ENCODE assay signal across 19 cellular contexts in the genomic region with DNA sequence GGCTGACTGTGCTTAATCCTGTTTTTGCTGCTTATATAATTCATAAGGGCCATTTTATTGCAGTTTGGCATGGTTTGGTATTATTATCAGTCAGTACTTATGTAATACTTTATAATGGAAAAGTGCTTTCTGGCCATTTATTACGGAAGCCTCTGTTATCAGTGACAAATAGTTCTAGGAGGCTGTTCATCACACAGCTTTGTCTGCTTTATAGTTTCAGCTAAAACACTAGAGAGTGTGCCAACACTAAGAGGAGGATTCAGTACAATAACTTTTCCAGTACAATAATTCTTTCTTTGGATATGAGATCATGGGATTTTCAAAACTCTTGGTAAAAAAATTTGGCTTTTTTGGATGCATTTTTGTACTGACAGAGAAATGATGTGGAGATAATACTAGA.
DNase-seq lines count a peak whose midpoint lies in the region; TF ChIP-seq lines count a peak whose summit lies in the region.
"Had no signal": no experiment of that assay in that cellular context is flagged by ENCODE, and none has a peak within 500 bp of the region (broad histone marks: within the 10 kb centered on the region; RNA-seq: fewer than 3 reads in every experiment).

No MANE protein-coding gene starts in this region.

- WGBS in mesenchymal stem cell: 50% methylated on average over 1 of the region's 1 CpG

- no peak overlapping the region for H3K18ac ChIP-seq in mesenchymal stem cell (ENCODE audit: low read depth in 1 of 2, low read length in 2 of 2)

- H2AFZ ChIP-seq in mesenchymal stem cell (ENCODE audit: low read depth, low read length): no peak overlapping the region
- no peak overlapping the region for H2AFZ ChIP-seq in osteoblast (ENCODE audit: low read length)

- DNase-seq in AG09309 (ENCODE audit: low read depth) (peak; percentile 52), NCI-H226 (peak; percentile 74), fibroblast of peridontal ligament (ENCODE audit: extremely low read depth) (peak; percentile 39), mesenchymal stem cell (no peak), activated gamma-delta T cell treated with Interleukin-2 at 50 U/mL for 16 hours (no peak), osteoblast (ENCODE audit: insufficient read length, low spot score, missing footprints) (no peak)
- DNase-seq in activated T-helper 1 cell treated with anti-CD3 and anti-CD28 coated beads, Interleukin-12 subunit alpha, Interleukin-12 subunit beta, Interleukin-2, Interleukin-4 antibody, amounts not matched to agents 30 ng/mL and 10 ng/mL and 1 ng/mL, durations not matched to agents 14 hours and 24 hours and 36 hours (ENCODE audit: low spot score): no peak
- DNase-seq: AML-193, COR-L47, H7, HFFc6, KG1, NCI-H1417 treated with DMSO at 0.1 percent for 48 hours, NCI-H187 treated with DMSO at 0.1 percent for 48 hours, NCI-H345, NCI-H524 treated with DMSO at 0.1 percent for 48 hours, SIG-M5 had no signal

- H4K91ac ChIP-seq in mesenchymal stem cell (ENCODE audit: low read length): no peak overlapping the region

- H3K27me3 Mint-ChIP-seq in nephron (ENCODE audit: low read depth): no peaks in the 10 kb centered on the region
- H3K27me3 Mint-ChIP-seq in activated T-helper 1 cell treated with anti-CD3 and anti-CD28 coated beads, Interleukin-12 subunit alpha, Interleukin-12 subunit beta, Interleukin-2, Interleukin-4 antibody, amounts not matched to agents 30 ng/mL and 10 ng/mL and 1 ng/mL, durations not matched to agents 14 hours and 24 hours and 36 hours (ENCODE audit: insufficient read depth): peaks cover 2% of the 10 kb centered on the region

- H3K4me1 ChIP-seq in mesenchymal stem cell (ENCODE audit: control insufficient read depth, insufficient read depth, low read depth, low read length) (no peaks in the 10 kb centered on the region), osteoblast (ENCODE audit: insufficient read depth, low read length) (no peaks in the 10 kb centered on the region)

- H2BK12ac ChIP-seq in mesenchymal stem cell (ENCODE audit: low read length in 2 of 2): no peak overlapping the region

- H3K9me3 ChIP-seq in mesenchymal stem cell (ENCODE audit: control insufficient read depth, low read length) (peaks cover 5% of the 10 kb centered on the region), osteoblast (ENCODE audit: low read depth, low read length) (no peaks in the 10 kb centered on the region)

- no peak overlapping the region for H3K4ac ChIP-seq in mesenchymal stem cell (ENCODE audit: low read depth in 1 of 2, low read length in 2 of 2)

- no peaks in the 10 kb centered on the region for H3K27me3 ChIP-seq in mesenchymal stem cell (ENCODE audit: control insufficient read depth in 1 of 2, insufficient read depth in 1 of 2, low read length in 2 of 2)
- H3K27me3 ChIP-seq in osteoblast (ENCODE audit: insufficient read depth, low read length): no peaks in the 10 kb centered on the region

- TF ChIP-seq CTCF in AG09309 (IDR thresholded peaks at IDR 0.05; ENCODE audit: control insufficient read depth, insufficient read depth, low read depth, low read length, missing control alignments) (no peak), nephron (IDR thresholded peaks at IDR 0.05; ENCODE audit: unreplicated experiment in 3 of 3) (no peak), osteoblast (IDR thresholded peaks at IDR 0.05; ENCODE audit: extremely low read depth, low read depth, low read length) (no peak)

- no peak overlapping the region for H3K14ac ChIP-seq in mesenchymal stem cell (ENCODE audit: low read length in 2 of 2)

- no peak overlapping the region for H2AK5ac ChIP-seq in mesenchymal stem cell (ENCODE audit: low read length, severe bottlenecking)

- H3K9me3 Mint-ChIP-seq in nephron: peaks cover 8% of the 10 kb centered on the region
- H3K9me3 Mint-ChIP-seq in activated T-helper 1 cell treated with anti-CD3 and anti-CD28 coated beads, Interleukin-12 subunit alpha, Interleukin-12 subunit beta, Interleukin-2, Interleukin-4 antibody, amounts not matched to agents 30 ng/mL and 10 ng/mL and 1 ng/mL, durations not matched to agents 14 hours and 24 hours and 36 hours: no peaks in the 10 kb centered on the region
- H3K9me3 Mint-ChIP-seq: HFFc6 had no signal

- peak overlapping the region in 2 of 3 experiments; percentile 87 to 89 for H3K27ac Mint-ChIP-seq in nephron
- H3K27ac Mint-ChIP-seq in activated T-helper 1 cell treated with anti-CD3 and anti-CD28 coated beads, Interleukin-12 subunit alpha, Interleukin-12 subunit beta, Interleukin-2, Interleukin-4 antibody, amounts not matched to agents 30 ng/mL and 10 ng/mL and 1 ng/mL, durations not matched to agents 14 hours and 24 hours and 36 hours: no peak overlapping the region
- H3K27ac Mint-ChIP-seq: CD14-positive monocyte, HFFc6 had no signal

- H3K27ac ChIP-seq in mesenchymal stem cell (ENCODE audit: low read length, poor library complexity, severe bottlenecking) (no peak overlapping the region), osteoblast (ENCODE audit: low read depth, low read length) (no peak overlapping the region)

- H3K36me3 ChIP-seq in mesenchymal stem cell (ENCODE audit: control insufficient read depth in 1 of 2, insufficient read depth in 2 of 2, low read depth in 1 of 2, low read length in 2 of 2) (no peaks in the 10 kb centered on the region), osteoblast (ENCODE audit: insufficient read depth, low read length) (no peaks in the 10 kb centered on the region)

- H3K4me2 ChIP-seq in mesenchymal stem cell (ENCODE audit: low read length, poor library complexity, severe bottlenecking) (no peak overlapping the region), osteoblast (ENCODE audit: insufficient read depth, low read length) (no peak overlapping the region)

- no peak overlapping the region for H2BK5ac ChIP-seq in mesenchymal stem cell (ENCODE audit: low read depth, low read length, poor library complexity, severe bottlenecking)

- H2BK120ac ChIP-seq in mesenchymal stem cell (ENCODE audit: low read depth, low read length): no peak overlapping the region

- no peaks in the 10 kb centered on the region for H4K20me1 ChIP-seq in osteoblast (ENCODE audit: insufficient read depth, low read length)

- H3K79me1 ChIP-seq in mesenchymal stem cell (replicated peaks; ENCODE audit: low read length, poor library complexity, severe bottlenecking): no peaks in the 10 kb centered on the region

- H3K4me1 Mint-ChIP-seq in nephron: peaks cover 9% of the 10 kb centered on the region
- no peaks in the 10 kb centered on the region for H3K4me1 Mint-ChIP-seq in activated T-helper 1 cell treated with anti-CD3 and anti-CD28 coated beads, Interleukin-12 subunit alpha, Interleukin-12 subunit beta, Interleukin-2, Interleukin-4 antibody, amounts not matched to agents 30 ng/mL and 10 ng/mL and 1 ng/mL, durations not matched to agents 14 hours and 24 hours and 36 hours (ENCODE audit: low read depth)
- H3K4me1 Mint-ChIP-seq: CD14-positive monocyte had no signal

- H4K8ac ChIP-seq in mesenchymal stem cell (ENCODE audit: low read length): no peak overlapping the region

- H3K36me3 Mint-ChIP-seq in nephron (ENCODE audit: low read depth): no peaks in the 10 kb centered on the region
- H3K36me3 Mint-ChIP-seq in activated T-helper 1 cell treated with anti-CD3 and anti-CD28 coated beads, Interleukin-12 subunit alpha, Interleukin-12 subunit beta, Interleukin-2, Interleukin-4 antibody, amounts not matched to agents 30 ng/mL and 10 ng/mL and 1 ng/mL, durations not matched to agents 14 hours and 24 hours and 36 hours (ENCODE audit: low read depth): no peaks in the 10 kb centered on the region
- H3K36me3 Mint-ChIP-seq: CD14-positive monocyte had no signal

- H3K4me3 ChIP-seq in AG09309 (ENCODE audit: control insufficient read depth, low read depth, low read length) (no peak overlapping the region), mesenchymal stem cell (ENCODE audit: insufficient read depth in 1 of 2, low read depth in 1 of 2, low read length in 2 of 2) (no peak overlapping the region), osteoblast (ENCODE audit: insufficient read depth, low read length) (no peak overlapping the region)

- H2BK15ac ChIP-seq in mesenchymal stem cell (ENCODE audit: low read depth, poor library complexity, severe bottlenecking): no peak overlapping the region

- H3K23ac ChIP-seq in mesenchymal stem cell (ENCODE audit: low read length in 2 of 2): no peak overlapping the region

- H3K4me3 Mint-ChIP-seq in nephron: no peak overlapping the region
- no peak overlapping the region for H3K4me3 Mint-ChIP-seq in activated T-helper 1 cell treated with anti-CD3 and anti-CD28 coated beads, Interleukin-12 subunit alpha, Interleukin-12 subunit beta, Interleukin-2, Interleukin-4 antibody, amounts not matched to agents 30 ng/mL and 10 ng/mL and 1 ng/mL, durations not matched to agents 14 hours and 24 hours and 36 hours
- H3K4me3 Mint-ChIP-seq: CD14-positive monocyte, HFFc6 had no signal

- intact Hi-C loops in activated T-helper 1 cell treated with anti-CD3 and anti-CD28 coated beads, Interleukin-12 subunit alpha, Interleukin-12 subunit beta, Interleukin-2, Interleukin-4 antibody, amounts not matched to agents 30 ng/mL and 10 ng/mL and 1 ng/mL, durations not matched to agents 14 hours and 24 hours and 36 hours (cut with micrococcal nuclease): no loop called here

- H3K79me2 ChIP-seq in osteoblast (ENCODE audit: insufficient read depth, low read length): no peaks in the 10 kb centered on the region

- H3K9ac ChIP-seq in mesenchymal stem cell (ENCODE audit: low read length): no peak overlapping the region

Comparison
In these comparisons a context has a peak if more than half of its experiments do, and no peak if none do; other contexts are left out.
1. DNase-seq: peak in AG09309 (single experiment), NCI-H226 (single experiment) and fibroblast of peridontal ligament (single experiment); none in mesenchymal stem cell (single experiment), activated gamma-delta T cell treated with Interleukin-2 at 50 U/mL for 16 hours (single experiment), osteoblast (single experiment) and activated T-helper 1 cell treated with anti-CD3 and anti-CD28 coated beads, Interleukin-12 subunit alpha, Interleukin-12 subunit beta, Interleukin-2, Interleukin-4 antibody, amounts not matched to agents 30 ng/mL and 10 ng/mL and 1 ng/mL, durations not matched to agents 14 hours and 24 hours and 36 hours (single experiment).